Comparison of ENCODE assay signal across 8 cellular contexts in genomic region chr5:40841068-40841805, GRCh38. TPM values are rescaled to one million over a fixed set of nuclear protein-coding genes. Genes with fewer than 3 reads are reported as not detected.
DNase-seq lines count a peak whose midpoint lies in the region; ATAC-seq and TF ChIP-seq lines count a peak whose summit lies in the region.

Gene CARD6 (plus strand): TSS chr5:40841367. CDS start chr5:40841383, 16 bp downstream.

- CTCF ChIA-PET in naive thymus-derived CD4-positive, alpha-beta T cell (lab: Charles Lee), result interaction anchor here (0.7 kb wide), 1 partner anchor 1568 kb away, joined by 3 read pairs; no protein-coding TSS in a partner anchor

- peak within 1 kb of the TSS; percentile 57 for H3K4me3 ChIP-seq in naive thymus-derived CD4-positive, alpha-beta T cell (ENCODE audit: low read length)

- peaks cover 0 to 6% of the 10 kb centered on the region in 2 donors for H3K4me1 ChIP-seq in naive thymus-derived CD4-positive, alpha-beta T cell (ENCODE audit: control insufficient read depth in 2 of 2, insufficient read depth in 2 of 2, low read length in 2 of 2)

- peak within 1 kb of the TSS; percentile 76 for H3K4me3 Mint-ChIP-seq in endothelial cell (ENCODE audit: unreplicated experiment)
- peak within 1 kb of the TSS; percentile 80 to 98 (median 85) for H3K4me3 Mint-ChIP-seq in naive thymus-derived CD4-positive, alpha-beta T cell

- H3K27ac ChIP-seq in naive thymus-derived CD4-positive, alpha-beta T cell (ENCODE audit: low read depth, low read length), result peak within 1 kb of the TSS; percentile 64

- peaks cover under 1% of the 10 kb centered on the region for H3K27me3 Mint-ChIP-seq in endothelial cell (ENCODE audit: unreplicated experiment)
- H3K27me3 Mint-ChIP-seq in naive thymus-derived CD4-positive, alpha-beta T cell, result peaks cover 0 to 7% (median 5%) of the 10 kb centered on the region in 5 donors

- no peaks in the 10 kb centered on the region for H3K27me3 ChIP-seq in naive thymus-derived CD4-positive, alpha-beta T cell (ENCODE audit: control insufficient read depth in 2 of 2, insufficient read depth in 2 of 2, low read length in 2 of 2)

- H3K4me1 Mint-ChIP-seq in endothelial cell (ENCODE audit: unreplicated experiment), result peaks cover 13% of the 10 kb centered on the region
- peaks cover 7 to 32% (median 13%) of the 10 kb centered on the region in 7 donors for H3K4me1 Mint-ChIP-seq in naive thymus-derived CD4-positive, alpha-beta T cell

- no peaks in the 10 kb centered on the region for H3K9me3 Mint-ChIP-seq in endothelial cell (ENCODE audit: unreplicated experiment)
- H3K9me3 Mint-ChIP-seq in naive thymus-derived CD4-positive, alpha-beta T cell, result peaks cover 0 to 4% (median 0%) of the 10 kb centered on the region in 11 donors

- peak; percentile 60 for ATAC-seq in GM18498 (IDR thresholded peaks at IDR 0.05; ENCODE audit: unreplicated experiment)
- ATAC-seq in HG02759 (IDR thresholded peaks at IDR 0.05; ENCODE audit: unreplicated experiment), result peak; percentile 61
- ATAC-seq in naive thymus-derived CD4-positive, alpha-beta T cell, result peak; percentile 45

- DNase-seq in RPMI8226 (peak; percentile 56), endothelial cell (ENCODE audit: low spot score) (no peak), NCI-H82 treated with DMSO at 0.1 percent for 48 hours (lab: John Stamatoyannopoulos, UW; ENCODE audit: unreplicated experiment) (no peak), GM19240 (ENCODE audit: insufficient read length, low spot score) (no peak)
- DNase-seq in naive thymus-derived CD4-positive, alpha-beta T cell, result peak in 1 of 9 donors; percentile 19
- no peak for DNase-seq in stimulated activated naive CD4-positive, alpha-beta T cell treated with Interleukin-2 at 50 U/mL for 16 hours (lab: John Stamatoyannopoulos, UW)

- POLR2A ChIA-PET in naive thymus-derived CD4-positive, alpha-beta T cell (lab: Charles Lee), result interaction anchor here (0.6 to 1.1 kb wide), 3 partner anchors 9 to 433 kb away, joined by 3 to 5 read pairs (median 3); no protein-coding TSS in a partner anchor

- no peak for TF ChIP-seq CTCF in endothelial cell (IDR thresholded peaks at IDR 0.05; ENCODE audit: unreplicated experiment)

- no peaks in the 10 kb centered on the region for H3K36me3 ChIP-seq in naive thymus-derived CD4-positive, alpha-beta T cell (ENCODE audit: control insufficient read depth in 2 of 3, insufficient read depth in 3 of 3, low read length in 3 of 3)

- intact Hi-C loops in naive thymus-derived CD4-positive, alpha-beta T cell (cut with micrococcal nuclease), result no loop called here

- H3K27ac Mint-ChIP-seq in endothelial cell (ENCODE audit: unreplicated experiment), result peak within 1 kb of the TSS; percentile 96
- peak within 1 kb of the TSS; percentile 70 to 99 (median 91) for H3K27ac Mint-ChIP-seq in naive thymus-derived CD4-positive, alpha-beta T cell

- H3K36me3 Mint-ChIP-seq in endothelial cell (ENCODE audit: low read depth, unreplicated experiment), result no peaks in the 10 kb centered on the region
- peaks cover 3 to 13% (median 3%) of the 10 kb centered on the region in 5 donors for H3K36me3 Mint-ChIP-seq in naive thymus-derived CD4-positive, alpha-beta T cell

- no peaks in the 10 kb centered on the region for H3K9me3 ChIP-seq in naive thymus-derived CD4-positive, alpha-beta T cell (ENCODE audit: control insufficient read depth in 2 of 3, low read length in 3 of 3)

RNA-seq across cellular contexts. Expression of gene CARD6, which starts in this region (rescaled TPM):
- total RNA-seq in endothelial cell (ENCODE audit: unreplicated experiment), result 3.7 TPM
- 1 to 10 TPM; 1.2 to 5.3 (median 2.9) TPM for total RNA-seq in naive thymus-derived CD4-positive, alpha-beta T cell
- polyA plus RNA-seq in naive thymus-derived CD4-positive, alpha-beta T cell, result 1 to 10 TPM; 2.3 to 3.2 TPM
